Comparison of ENCODE assay signal across 8 cellular contexts in genomic region chr7:50739744-50740455, GRCh38. TPM values are rescaled to one million over a fixed set of nuclear protein-coding genes. Genes with fewer than 3 reads are reported as not detected.
DNase-seq lines count a peak whose midpoint lies in the region; ATAC-seq and TF ChIP-seq lines count a peak whose summit lies in the region.

No MANE protein-coding gene starts in this region.

- CTCF ChIA-PET in activated CD4-positive, alpha-beta T cell treated with anti-CD3 and anti-CD28 coated beads, Interleukin-2, amount 10 ng/mL, durations not matched to agents 7 days and 5 days (lab: Charles Lee): interaction anchor here (0.6 to 1.3 kb wide), 4 partner anchors 10 to 378 kb away, joined by 3 to 4 read pairs (median 3); no protein-coding TSS in a partner anchor

- no peak for TF ChIP-seq CTCF in foreskin fibroblast (IDR thresholded peaks at IDR 0.05; ENCODE audit: low read depth, low read length)
- TF ChIP-seq CTCF in type B pancreatic cell (conservative IDR thresholded peaks at IDR 0.05): no peak

- H3K4me3 Mint-ChIP-seq in activated CD4-positive, alpha-beta T cell treated with anti-CD3 and anti-CD28 coated beads, Interleukin-2, amount 10 ng/mL, durations not matched to agents 7 days and 5 days: peak overlapping the region; percentile 37
- H3K4me3 Mint-ChIP-seq in type B pancreatic cell: no peak overlapping the region

- ATAC-seq in HG02938 (IDR thresholded peaks at IDR 0.05; ENCODE audit: unreplicated experiment) (peak; percentile 97), HG02678 (IDR thresholded peaks at IDR 0.05; ENCODE audit: unreplicated experiment) (no peak)

- DNase-seq in AG08395 (ENCODE audit: low spot score) (peak; percentile 64), foreskin fibroblast (peak; percentile 41 to 44), type B pancreatic cell (ENCODE audit: extremely low spot score, unreplicated experiment) (no peak), NCI-H2196 treated with DMSO at 0.1 percent for 48 hours (lab: John Stamatoyannopoulos, UW; ENCODE audit: unreplicated experiment) (no peak)
- peak; percentile 85 for DNase-seq in activated CD4-positive, alpha-beta T cell treated with anti-CD3 and anti-CD28 coated beads, Interleukin-2, amount 10 ng/mL, durations not matched to agents 7 days and 5 days
- DNase-seq in stimulated activated CD8-positive, alpha-beta memory T cell treated with anti-CD3 and anti-CD28 coated beads, Interleukin-15, amount 100 ng/mL, for 1 hour (ENCODE audit: low read depth): peak; percentile 29

- no peaks in the 10 kb centered on the region for H3K27me3 Mint-ChIP-seq in activated CD4-positive, alpha-beta T cell treated with anti-CD3 and anti-CD28 coated beads, Interleukin-2, amount 10 ng/mL, durations not matched to agents 7 days and 5 days
- no peaks in the 10 kb centered on the region for H3K27me3 Mint-ChIP-seq in type B pancreatic cell

- H3K27ac Mint-ChIP-seq in activated CD4-positive, alpha-beta T cell treated with anti-CD3 and anti-CD28 coated beads, Interleukin-2, amount 10 ng/mL, durations not matched to agents 7 days and 5 days: peak overlapping the region; percentile 87
- no peak overlapping the region for H3K27ac Mint-ChIP-seq in type B pancreatic cell

- peaks cover 3% of the 10 kb centered on the region for H3K9me3 Mint-ChIP-seq in activated CD4-positive, alpha-beta T cell treated with anti-CD3 and anti-CD28 coated beads, Interleukin-2, amount 10 ng/mL, durations not matched to agents 7 days and 5 days
- H3K9me3 Mint-ChIP-seq in type B pancreatic cell: peaks cover 12% of the 10 kb centered on the region

- peaks cover 28% of the 10 kb centered on the region for H3K4me1 Mint-ChIP-seq in activated CD4-positive, alpha-beta T cell treated with anti-CD3 and anti-CD28 coated beads, Interleukin-2, amount 10 ng/mL, durations not matched to agents 7 days and 5 days
- H3K4me1 Mint-ChIP-seq in type B pancreatic cell (ENCODE audit: unreplicated experiment): peaks cover 26% of the 10 kb centered on the region

- H3K36me3 Mint-ChIP-seq in activated CD4-positive, alpha-beta T cell treated with anti-CD3 and anti-CD28 coated beads, Interleukin-2, amount 10 ng/mL, durations not matched to agents 7 days and 5 days (ENCODE audit: low read depth): no peaks in the 10 kb centered on the region
- H3K36me3 Mint-ChIP-seq in type B pancreatic cell: peaks cover 8% of the 10 kb centered on the region

- POLR2A ChIA-PET in activated CD4-positive, alpha-beta T cell treated with anti-CD3 and anti-CD28 coated beads, Interleukin-2, amount 10 ng/mL, durations not matched to agents 7 days and 5 days (lab: Charles Lee): no interaction called here

- no peak overlapping the region for H3K4me3 ChIP-seq in foreskin fibroblast (ENCODE audit: low read depth in 1 of 2, low read length in 2 of 2)

RNA-seq across cellular contexts. Expression of gene GRB10, which starts 42.8 kb away (rescaled TPM):
- 1 to 10 TPM; 4.4 TPM for total RNA-seq in activated CD4-positive, alpha-beta T cell treated with anti-CD3 and anti-CD28 coated beads, Interleukin-2, amount 10 ng/mL, durations not matched to agents 7 days and 5 days
- total RNA-seq in type B pancreatic cell (ENCODE audit: low replicate concordance): 18.8 and 42.3 TPM in 2 replicates

Comparison
In these comparisons a context has a peak if more than half of its experiments do, and no peak if none do; other contexts are left out.
1. DNase-seq: peak in AG08395 (single experiment), activated CD4-positive, alpha-beta T cell treated with anti-CD3 and anti-CD28 coated beads, Interleukin-2, amount 10 ng/mL, durations not matched to agents 7 days and 5 days (single experiment), foreskin fibroblast (2 of 2) and stimulated activated CD8-positive, alpha-beta memory T cell treated with anti-CD3 and anti-CD28 coated beads, Interleukin-15, amount 100 ng/mL, for 1 hour (single experiment); none in type B pancreatic cell (single experiment) and NCI-H2196 treated with DMSO at 0.1 percent for 48 hours (single experiment).